9 cellular contexts compared by ENCODE assay signal in genomic region chr1:235902638-235903542, GRCh38. TPM values are rescaled to one million over a fixed set of nuclear protein-coding genes. Genes with fewer than 3 reads are reported as not detected.
DNase-seq lines count a peak whose midpoint lies in the region; ATAC-seq and TF ChIP-seq lines count a peak whose summit lies in the region.
"Had no signal": no experiment of that assay in that cellular context is flagged by ENCODE, and none has a peak within 500 bp of the region (broad histone marks: within the 10 kb centered on the region; RNA-seq: fewer than 3 reads in every experiment).

No MANE protein-coding gene starts in this region.

- H3K27ac ChIP-seq in SJSA1 (peak overlapping the region; percentile 66), upper lobe of right lung (peak overlapping the region; percentile 34)

- H3K4me3 Mint-ChIP-seq in activated naive CD8-positive, alpha-beta T cell: no peak overlapping the region
- no peak overlapping the region for H3K4me3 Mint-ChIP-seq in activated naive CD8-positive, alpha-beta T cell treated with anti-CD3 and anti-CD28 coated beads for 36 hours
- H3K4me3 Mint-ChIP-seq: central memory CD8-positive, alpha-beta T cell had no signal

- TF ChIP-seq CTCF in upper lobe of right lung (IDR thresholded peaks at IDR 0.05): no peak

- H3K9me3 ChIP-seq in SJSA1 (replicated peaks): no peaks in the 10 kb centered on the region
- H3K9me3 ChIP-seq in upper lobe of right lung: no peaks in the 10 kb centered on the region

- intact Hi-C loops in upper lobe of right lung (cut with DNase I): no loop called here

- H3K4me1 ChIP-seq in SJSA1 (replicated peaks) (peaks cover 41% of the 10 kb centered on the region), upper lobe of right lung (no peaks in the 10 kb centered on the region)

- peaks cover 11% of the 10 kb centered on the region for H3K4me1 Mint-ChIP-seq in activated naive CD8-positive, alpha-beta T cell (ENCODE audit: low read depth)
- peaks cover 11% of the 10 kb centered on the region for H3K4me1 Mint-ChIP-seq in activated naive CD8-positive, alpha-beta T cell treated with anti-CD3 and anti-CD28 coated beads for 36 hours

- H3K4me3 ChIP-seq in SJSA1 (no peak overlapping the region), upper lobe of right lung (no peak overlapping the region)

- no peak for DNase-seq in activated naive CD8-positive, alpha-beta T cell treated with anti-CD3 and anti-CD28 coated beads for 36 hours
- DNase-seq in SJSA1 (ENCODE audit: low read depth in 1 of 2, low spot score in 2 of 2): peak; percentile 96 to 98
- peak; percentile 61 for DNase-seq in fibroblast of the conjunctiva (ENCODE audit: low read depth)
- peak; percentile 81 for DNase-seq in upper lobe of right lung
- DNase-seq in D341Med (ENCODE audit: low spot score): no peak
- no peak for DNase-seq in NCI-H510A treated with DMSO at 0.1 percent for 48 hours (lab: John Stamatoyannopoulos, UW)

- H3K36me3 ChIP-seq in SJSA1 (no peaks in the 10 kb centered on the region), upper lobe of right lung (no peaks in the 10 kb centered on the region)

- peak overlapping the region; percentile 3 for H3K27ac Mint-ChIP-seq in activated naive CD8-positive, alpha-beta T cell
- no peak overlapping the region for H3K27ac Mint-ChIP-seq in activated naive CD8-positive, alpha-beta T cell treated with anti-CD3 and anti-CD28 coated beads for 36 hours

- no peaks in the 10 kb centered on the region for H3K27me3 Mint-ChIP-seq in activated naive CD8-positive, alpha-beta T cell
- H3K27me3 Mint-ChIP-seq in activated naive CD8-positive, alpha-beta T cell treated with anti-CD3 and anti-CD28 coated beads for 36 hours: no peaks in the 10 kb centered on the region
- H3K27me3 Mint-ChIP-seq: central memory CD8-positive, alpha-beta T cell had no signal

- no peaks in the 10 kb centered on the region for H3K27me3 ChIP-seq in SJSA1 (replicated peaks)
- no peaks in the 10 kb centered on the region for H3K27me3 ChIP-seq in upper lobe of right lung

- ATAC-seq in upper lobe of right lung (peak; percentile 76), HG02763 (IDR thresholded peaks at IDR 0.05; ENCODE audit: unreplicated experiment) (no peak)

- H3K9me3 Mint-ChIP-seq in activated naive CD8-positive, alpha-beta T cell (ENCODE audit: low read depth): no peaks in the 10 kb centered on the region
- H3K9me3 Mint-ChIP-seq in activated naive CD8-positive, alpha-beta T cell treated with anti-CD3 and anti-CD28 coated beads for 36 hours: no peaks in the 10 kb centered on the region
- H3K9me3 Mint-ChIP-seq: central memory CD8-positive, alpha-beta T cell had no signal

- H3K36me3 Mint-ChIP-seq in activated naive CD8-positive, alpha-beta T cell: peaks cover 2% of the 10 kb centered on the region
- no peaks in the 10 kb centered on the region for H3K36me3 Mint-ChIP-seq in activated naive CD8-positive, alpha-beta T cell treated with anti-CD3 and anti-CD28 coated beads for 36 hours

RNA-seq across cellular contexts. Expression of gene LYST, which starts 36.2 kb away (rescaled TPM):
- 10 to 100 TPM; 63.8 to 76.2 TPM for total RNA-seq in activated naive CD8-positive, alpha-beta T cell treated with anti-CD3 and anti-CD28 coated beads for 36 hours
- total RNA-seq in SJSA1 (2014; rRNA removed; shearing (Covaris generic)): 4.1 and 8.1 TPM in 2 replicates
- total RNA-seq in upper lobe of right lung: 78.4 TPM

Comparison
In these comparisons a context has a peak if more than half of its experiments do, and no peak if none do; other contexts are left out.
1. DNase-seq: peak in SJSA1 (2 of 2), fibroblast of the conjunctiva (single experiment) and upper lobe of right lung (single experiment); none in activated naive CD8-positive, alpha-beta T cell treated with anti-CD3 and anti-CD28 coated beads for 36 hours (single experiment), D341Med (single experiment) and NCI-H510A treated with DMSO at 0.1 percent for 48 hours (single experiment).